ENCODE assay signal across 8 cellular contexts in genomic region chr2:85785027-85785822, GRCh38. TPM values are rescaled to one million over a fixed set of nuclear protein-coding genes. Genes with fewer than 3 reads are reported as not detected.
DNase-seq lines count a peak whose midpoint lies in the region; ATAC-seq and TF ChIP-seq lines count a peak whose summit lies in the region.
"Had no signal": no experiment of that assay in that cellular context is flagged by ENCODE, and none has a peak within 500 bp of the region (broad histone marks: within the 10 kb centered on the region; RNA-seq: fewer than 3 reads in every experiment).

No MANE protein-coding gene starts in this region.

- peak overlapping the region; percentile 48 for H3K27ac Mint-ChIP-seq in activated naive CD8-positive, alpha-beta T cell treated with anti-CD3 and anti-CD28 coated beads for 36 hours

- H3K9me2 ChIP-seq in hepatocyte (replicated peaks; ENCODE audit: insufficient read depth), result no peaks in the 10 kb centered on the region

- H3K27ac ChIP-seq in hepatocyte (peak overlapping the region; percentile 87), stomach smooth muscle (ENCODE audit: low read length) (peak overlapping the region; percentile 82)

- H2AFZ ChIP-seq in hepatocyte, result no peak overlapping the region

- H3K36me3 ChIP-seq in hepatocyte (replicated peaks; ENCODE audit: insufficient read depth, low read depth) (no peaks in the 10 kb centered on the region), stomach smooth muscle (ENCODE audit: control insufficient read depth in 2 of 2, insufficient read depth in 2 of 2, low read length in 2 of 2) (peaks cover 7 to 8% of the 10 kb centered on the region in 2 donors)

- H4K20me1 ChIP-seq in hepatocyte (ENCODE audit: insufficient read depth, poor library complexity, severe bottlenecking), result no peaks in the 10 kb centered on the region

- H3K27me3 Mint-ChIP-seq in activated naive CD8-positive, alpha-beta T cell treated with anti-CD3 and anti-CD28 coated beads for 36 hours, result no peaks in the 10 kb centered on the region

- H3K9me3 Mint-ChIP-seq in activated naive CD8-positive, alpha-beta T cell treated with anti-CD3 and anti-CD28 coated beads for 36 hours, result no peaks in the 10 kb centered on the region

- ATAC-seq in HG02884 (IDR thresholded peaks at IDR 0.05; ENCODE audit: unreplicated experiment) (no peak), GM21825 (IDR thresholded peaks at IDR 0.05; ENCODE audit: unreplicated experiment) (no peak)

- peak overlapping the region in 1 of 2 donors; percentile 42 for H3K9ac ChIP-seq in stomach smooth muscle (ENCODE audit: low read length in 2 of 2)

- peak overlapping the region; percentile 27 for H3K4me2 ChIP-seq in hepatocyte

- no peaks in the 10 kb centered on the region for H3K36me3 Mint-ChIP-seq in activated naive CD8-positive, alpha-beta T cell treated with anti-CD3 and anti-CD28 coated beads for 36 hours

- peaks cover 2% of the 10 kb centered on the region for H3K4me1 Mint-ChIP-seq in activated naive CD8-positive, alpha-beta T cell treated with anti-CD3 and anti-CD28 coated beads for 36 hours

- H3K4me3 Mint-ChIP-seq in activated naive CD8-positive, alpha-beta T cell treated with anti-CD3 and anti-CD28 coated beads for 36 hours, result no peak overlapping the region

- no peak for TF ChIP-seq CTCF in hepatocyte (IDR thresholded peaks at IDR 0.05; ENCODE audit: poor library complexity)

- H3K27me3 ChIP-seq in hepatocyte (no peaks in the 10 kb centered on the region), stomach smooth muscle (ENCODE audit: control insufficient read depth in 1 of 2, insufficient read depth in 2 of 2, low read length in 2 of 2) (no peaks in the 10 kb centered on the region)

- H3K79me2 ChIP-seq in hepatocyte, result no peaks in the 10 kb centered on the region

- H3K4me1 ChIP-seq in hepatocyte (ENCODE audit: insufficient read depth) (peaks cover 9% of the 10 kb centered on the region), stomach smooth muscle (ENCODE audit: control insufficient read depth, insufficient read depth, low read length) (peaks cover 51% of the 10 kb centered on the region)

- H3K9me3 ChIP-seq in hepatocyte (ENCODE audit: low read depth), result no peaks in the 10 kb centered on the region
- no peaks in the 10 kb centered on the region for H3K9me3 ChIP-seq in stomach smooth muscle (ENCODE audit: control insufficient read depth in 2 of 2, low read length in 2 of 2)

- WGBS in hepatocyte (ENCODE audit: low lambda C conversion rate, missing lambda C conversion rate), result 67% methylated on average over 22 of the region's 25 CpGs

- DNase-seq in HCEC 1CT (peak; percentile 12), hepatocyte (ENCODE audit: low spot score) (peak; percentile 72), AML-193 (lab: John Stamatoyannopoulos, UW) (no peak)
- DNase-seq in activated naive CD8-positive, alpha-beta T cell treated with anti-CD3 and anti-CD28 coated beads for 36 hours, result no peak
- DNase-seq: activated effector memory CD4-positive, alpha-beta T cell treated with Interleukin-2 at 50 U/mL for 16 hours had no signal

- no peak overlapping the region for H3K4me3 ChIP-seq in hepatocyte
- H3K4me3 ChIP-seq in stomach smooth muscle (ENCODE audit: low read length in 2 of 2), result peak overlapping the region in 1 of 2 donors; percentile 57

RNA-seq across cellular contexts. Expression of gene ATOH8, which starts 31.4 kb away (rescaled TPM):
- total RNA-seq in activated naive CD8-positive, alpha-beta T cell treated with anti-CD3 and anti-CD28 coated beads for 36 hours, result not detected
- 2.0 and 2.9 TPM in 2 replicates for total RNA-seq in hepatocyte
- polyA plus RNA-seq in hepatocyte, result 1.3 and 2.1 TPM in 2 replicates

Comparison
In these comparisons a context has a peak if more than half of its experiments do, and no peak if none do; other contexts are left out.
1. DNase-seq: peak in HCEC 1CT (single experiment) and hepatocyte (single experiment); none in activated naive CD8-positive, alpha-beta T cell treated with anti-CD3 and anti-CD28 coated beads for 36 hours (single experiment) and AML-193 (0 of 2).